ENCODE assay signal across 10 cellular contexts in the genomic region with DNA sequence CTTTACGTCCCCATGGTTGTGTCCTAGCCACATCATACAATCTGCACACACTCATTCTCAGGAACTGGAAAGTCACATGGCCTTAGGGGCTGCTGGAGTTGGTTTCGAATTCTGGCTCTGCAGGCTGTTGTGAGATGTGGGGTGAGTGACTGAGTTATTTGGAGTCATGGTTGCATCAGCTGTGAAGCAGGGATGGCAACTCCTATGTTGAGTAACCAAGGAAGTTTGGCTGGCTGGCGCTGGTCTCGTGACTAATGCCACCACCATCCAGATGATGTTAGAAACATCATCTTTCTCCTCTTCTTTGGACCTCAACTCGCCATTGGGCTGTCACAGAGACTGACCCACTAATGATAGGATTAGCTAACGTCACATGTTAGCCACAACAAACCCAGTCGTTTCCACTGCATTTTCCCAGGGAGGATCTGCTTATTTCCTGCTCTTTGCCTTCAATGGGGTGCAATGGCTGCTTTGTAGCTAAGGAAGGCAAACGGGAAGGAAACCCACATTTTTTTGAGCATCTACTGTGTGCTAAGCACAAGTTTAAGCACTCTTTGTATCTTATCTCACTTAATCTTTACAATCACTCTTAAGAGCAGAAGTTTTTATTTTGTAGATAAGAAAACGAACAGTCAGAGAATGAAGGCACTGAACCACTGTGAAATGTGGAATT.
A peak's percentile ranks its signal among the peaks of the same experiment; 100 is the strongest.
DNase-seq lines count a peak whose midpoint lies in the region; ATAC-seq and TF ChIP-seq lines count a peak whose summit lies in the region.
"Had no signal": no experiment of that assay in that cellular context is flagged by ENCODE, and none has a peak within 500 bp of the region (broad histone marks: within the 10 kb centered on the region; RNA-seq: fewer than 3 reads in every experiment).

No MANE protein-coding gene starts in this region.

- ATAC-seq in GM21423 (IDR thresholded peaks at IDR 0.05; ENCODE audit: unreplicated experiment), result no peak
- no peak for ATAC-seq in GM21723 (IDR thresholded peaks at IDR 0.05; ENCODE audit: unreplicated experiment)

- no peaks in the 10 kb centered on the region for H3K4me1 Mint-ChIP-seq in progenitor cell of endocrine pancreas (ENCODE audit: low read depth)
- H3K4me1 Mint-ChIP-seq: activated B cell treated with CpG ODN at 0.5 μM for 24 hours, natural killer cell had no signal

- H3K9me3 Mint-ChIP-seq in progenitor cell of endocrine pancreas (ENCODE audit: low read depth), result no peaks in the 10 kb centered on the region
- H3K9me3 Mint-ChIP-seq: activated B cell treated with CpG ODN at 0.5 μM for 24 hours, natural killer cell had no signal

- no peaks in the 10 kb centered on the region for H3K27me3 Mint-ChIP-seq in progenitor cell of endocrine pancreas

- peaks cover 40% of the 10 kb centered on the region for H3K36me3 Mint-ChIP-seq in progenitor cell of endocrine pancreas (ENCODE audit: insufficient read depth)
- H3K36me3 Mint-ChIP-seq: natural killer cell had no signal

- TF ChIP-seq CTCF in progenitor cell of endocrine pancreas (IDR thresholded peaks at IDR 0.05; ENCODE audit: unreplicated experiment), result no peak

- no peak overlapping the region for H3K4me3 Mint-ChIP-seq in progenitor cell of endocrine pancreas (ENCODE audit: low read depth)
- H3K4me3 Mint-ChIP-seq: activated B cell treated with CpG ODN at 0.5 μM for 24 hours, natural killer cell had no signal

- H3K27ac Mint-ChIP-seq in progenitor cell of endocrine pancreas, result no peak overlapping the region
- H3K27ac Mint-ChIP-seq: activated B cell treated with CpG ODN at 0.5 μM for 24 hours, natural killer cell had no signal

- peak; percentile 62 for DNase-seq in stimulated activated CD4-positive, alpha-beta T cell treated with anti-CD3 and anti-CD28 coated beads, Interleukin-1b, Interleukin-23, amount 100 ng/mL, for 48 hours
- DNase-seq in stimulated activated CD4-positive, alpha-beta T cell treated with anti-CD3 and anti-CD28 coated beads, Interleukin-12 subunit alpha, Interleukin-12 subunit beta, amount 100 ng/mL, for 4 hours, result no peak
- DNase-seq in SKM-1 (lab: John Stamatoyannopoulos, UW; ENCODE audit: unreplicated experiment), result peak; percentile 17
- peak; percentile 96 for DNase-seq in fibroblast of the conjunctiva (ENCODE audit: low read depth)
- DNase-seq in NCI-H2081 (lab: John Stamatoyannopoulos, UW), result no peak
- DNase-seq in progenitor cell of endocrine pancreas (ENCODE audit: low spot score, unreplicated experiment), result no peak
- DNase-seq: activated B cell treated with CpG ODN at 0.5 μM for 24 hours, natural killer cell had no signal

Comparison
In these comparisons a context has a peak if more than half of its experiments do, and no peak if none do; other contexts are left out.
1. DNase-seq: peak in stimulated activated CD4-positive, alpha-beta T cell treated with anti-CD3 and anti-CD28 coated beads, Interleukin-1b, Interleukin-23, amount 100 ng/mL, for 48 hours (single experiment), SKM-1 (single experiment) and fibroblast of the conjunctiva (single experiment); none in stimulated activated CD4-positive, alpha-beta T cell treated with anti-CD3 and anti-CD28 coated beads, Interleukin-12 subunit alpha, Interleukin-12 subunit beta, amount 100 ng/mL, for 4 hours (single experiment), NCI-H2081 (0 of 2) and progenitor cell of endocrine pancreas (single experiment).